Comparison of ENCODE assay signal across 11 cellular contexts in genomic region chr4:15651682-15652081, GRCh38. TPM values are rescaled to one million over a fixed set of nuclear protein-coding genes. Genes with fewer than 3 reads are reported as not detected.
DNase-seq lines count a peak whose midpoint lies in the region; ATAC-seq and TF ChIP-seq lines count a peak whose summit lies in the region.
"Had no signal": no experiment of that assay in that cellular context is flagged by ENCODE, and none has a peak within 500 bp of the region (broad histone marks: within the 10 kb centered on the region; RNA-seq: fewer than 3 reads in every experiment).

No MANE protein-coding gene starts in this region.

- H3K4me1 Mint-ChIP-seq in T-helper 1 cell treated with Interleukin-12 subunit alpha and Interleukin-12 subunit beta and Interleukin-4 antibody, amounts not matched to agents 30 μg/mL and 1 μg/mL, for 36 hours (ENCODE audit: low read depth), result peaks cover 45% of the 10 kb centered on the region
- peaks cover 40% of the 10 kb centered on the region for H3K4me1 Mint-ChIP-seq in activated T-helper 17 cell treated with anti-CD3 and anti-CD28 coated beads, Interleukin-2, amount 50 U/mL, for 72 hours
- peaks cover 68 to 82% of the 10 kb centered on the region in 2 donors for H3K4me1 Mint-ChIP-seq in immature natural killer cell

- H3K27me3 Mint-ChIP-seq in T-helper 1 cell treated with Interleukin-12 subunit alpha and Interleukin-12 subunit beta and Interleukin-4 antibody, amounts not matched to agents 30 μg/mL and 1 μg/mL, for 36 hours (ENCODE audit: low read depth), result no peaks in the 10 kb centered on the region
- no peaks in the 10 kb centered on the region for H3K27me3 Mint-ChIP-seq in activated T-helper 17 cell treated with anti-CD3 and anti-CD28 coated beads, Interleukin-2, amount 50 U/mL, for 72 hours
- H3K27me3 Mint-ChIP-seq in immature natural killer cell (ENCODE audit: low read depth in 3 of 3), result peaks cover 7 to 18% (median 13%) of the 10 kb centered on the region in 3 donors

- no peak for TF ChIP-seq POLR2A in stomach (IDR thresholded peaks at IDR 0.05)

- peak overlapping the region in 4 of 5 donors; percentile 94 to 100 (median 98) for H3K27ac ChIP-seq in stomach

- TF ChIP-seq CTCF in stomach (IDR thresholded peaks at IDR 0.05), result no peak

- no peaks in the 10 kb centered on the region for H3K9me3 ChIP-seq in stomach
- H3K9me3 ChIP-seq: body of pancreas had no signal

- peaks cover 40 to 81% (median 60%) of the 10 kb centered on the region in 4 donors for H3K4me1 ChIP-seq in stomach

- H3K4me3 ChIP-seq in stomach, result peak overlapping the region in 1 of 4 donors; percentile 79
- H3K4me3 ChIP-seq: body of pancreas had no signal

- no peak for ATAC-seq in activated T-helper 17 cell treated with anti-CD3 and anti-CD28 coated beads, Interleukin-2, amount 50 U/mL, for 72 hours (replicated peaks)
- ATAC-seq: body of pancreas had no signal

- no peak for DNase-seq in T-helper 1 cell
- DNase-seq in immature natural killer cell, result no peak
- no peak for DNase-seq in stomach
- no peak for DNase-seq in effector CD8-positive, alpha-beta T cell (lab: John Stamatoyannopoulos, UW)
- no peak for DNase-seq in HCEC 1CT
- DNase-seq in stimulated activated CD4-positive, alpha-beta T cell treated with anti-CD3 and anti-CD28 coated beads, Interleukin-4, amount 100 ng/mL, for 1 hour, result no peak
- DNase-seq: ACHN, body of pancreas, SIG-M5 had no signal

- peak overlapping the region; percentile 11 for H3K4me3 Mint-ChIP-seq in T-helper 1 cell treated with Interleukin-12 subunit alpha and Interleukin-12 subunit beta and Interleukin-4 antibody, amounts not matched to agents 30 μg/mL and 1 μg/mL, for 36 hours
- H3K4me3 Mint-ChIP-seq in activated T-helper 17 cell treated with anti-CD3 and anti-CD28 coated beads, Interleukin-2, amount 50 U/mL, for 72 hours, result peak overlapping the region; percentile 99
- H3K4me3 Mint-ChIP-seq in immature natural killer cell, result peak overlapping the region in 4 of 5 donors; percentile 10 to 59 (median 40)

- intact Hi-C loops in stomach (cut with DNase I; ENCODE audit: low total_unique reads), result no loop called here

- H3K9me3 Mint-ChIP-seq in T-helper 1 cell treated with Interleukin-12 subunit alpha and Interleukin-12 subunit beta and Interleukin-4 antibody, amounts not matched to agents 30 μg/mL and 1 μg/mL, for 36 hours, result no peaks in the 10 kb centered on the region
- H3K9me3 Mint-ChIP-seq in activated T-helper 17 cell treated with anti-CD3 and anti-CD28 coated beads, Interleukin-2, amount 50 U/mL, for 72 hours, result no peaks in the 10 kb centered on the region
- no peaks in the 10 kb centered on the region for H3K9me3 Mint-ChIP-seq in immature natural killer cell

- H3K36me3 ChIP-seq in stomach, result no peaks in the 10 kb centered on the region

- no peak overlapping the region for H3K27ac Mint-ChIP-seq in T-helper 1 cell treated with Interleukin-12 subunit alpha and Interleukin-12 subunit beta and Interleukin-4 antibody, amounts not matched to agents 30 μg/mL and 1 μg/mL, for 36 hours
- H3K27ac Mint-ChIP-seq in activated T-helper 17 cell treated with anti-CD3 and anti-CD28 coated beads, Interleukin-2, amount 50 U/mL, for 72 hours, result peak overlapping the region; percentile 23
- peak overlapping the region; percentile 68 to 94 (median 78) for H3K27ac Mint-ChIP-seq in immature natural killer cell

- H3K36me3 Mint-ChIP-seq in T-helper 1 cell treated with Interleukin-12 subunit alpha and Interleukin-12 subunit beta and Interleukin-4 antibody, amounts not matched to agents 30 μg/mL and 1 μg/mL, for 36 hours (ENCODE audit: low read depth), result peaks cover 4% of the 10 kb centered on the region
- H3K36me3 Mint-ChIP-seq in activated T-helper 17 cell treated with anti-CD3 and anti-CD28 coated beads, Interleukin-2, amount 50 U/mL, for 72 hours (ENCODE audit: low read depth), result peaks cover 5% of the 10 kb centered on the region
- no peaks in the 10 kb centered on the region for H3K36me3 Mint-ChIP-seq in immature natural killer cell

- WGBS in stomach, 5 donors, result 20 to 36% (median 34%) methylated on average over 2 of the region's 2 CpGs

- H3K27me3 ChIP-seq in stomach, result no peaks in the 10 kb centered on the region
- H3K27me3 ChIP-seq: body of pancreas had no signal

- TF ChIP-seq EP300 in stomach (IDR thresholded peaks at IDR 0.05), result no peak

RNA-seq across cellular contexts. Expression of gene FBXL5, which starts 3.5 kb away (rescaled TPM):
- 10 to 100 TPM; 22.4 to 26.3 TPM for total RNA-seq in activated T-helper 17 cell treated with anti-CD3 and anti-CD28 coated beads, Interleukin-2, amount 50 U/mL, for 72 hours
- polyA plus RNA-seq in immature natural killer cell (100 to 1,000 TPM; 116 to 249 (median 125) TPM), stomach (10 to 100 TPM; 36.4 to 75.5 (median 44.3) TPM)
- 100 to 1,000 TPM in 3 of 5 donors, 10 to 100 TPM in 2; 15.6 to 196 (median 108) TPM for total RNA-seq in stomach

RNA-seq across cellular contexts. Expression of gene FAM200B, which starts 29.9 kb away (rescaled TPM):
- total RNA-seq in activated T-helper 17 cell treated with anti-CD3 and anti-CD28 coated beads, Interleukin-2, amount 50 U/mL, for 72 hours, result 10 to 100 TPM in 1 of 2 donors, 1 to 10 TPM in 1; 9.2 to 10.3 TPM
- polyA plus RNA-seq in immature natural killer cell (10 to 100 TPM; 47.9 to 58.3 (median 50.2) TPM), stomach (10 to 100 TPM; 55.5 to 86.1 (median 55.7) TPM)
- 10 to 100 TPM; 18.7 to 49.6 (median 25.2) TPM for total RNA-seq in stomach

RNA-seq across cellular contexts. Expression of gene BST1, which starts 51.2 kb away (rescaled TPM):
- total RNA-seq in activated T-helper 17 cell treated with anti-CD3 and anti-CD28 coated beads, Interleukin-2, amount 50 U/mL, for 72 hours, result under 1 TPM; 0.32 to 0.58 TPM
- polyA plus RNA-seq in immature natural killer cell, result 1 to 10 TPM in 2 of 3 donors, under 1 TPM in 1; 0.78 to 2.0 (median 1.1) TPM
- total RNA-seq in stomach, result 1 to 10 TPM in 2 of 5 donors, not detected in 3; 3.3 to 8.4 TPM
- 1 to 10 TPM; 2.1 to 2.8 (median 2.7) TPM for polyA plus RNA-seq in stomach

Comparison
In these comparisons a context has a peak if more than half of its experiments do, and no peak if none do; other contexts are left out.
1. H3K4me3 Mint-ChIP-seq: peak in every context shown above with its lines; median percentile 99 in activated T-helper 17 cell treated with anti-CD3 and anti-CD28 coated beads, Interleukin-2, amount 50 U/mL, for 72 hours; 40 in immature natural killer cell; 11 in T-helper 1 cell treated with Interleukin-12 subunit alpha and Interleukin-12 subunit beta and Interleukin-4 antibody, amounts not matched to agents 30 μg/mL and 1 μg/mL, for 36 hours.